32 cellular contexts compared by ENCODE assay signal in genomic region chr1:221154932-221155331, GRCh38.
"Had no signal": no experiment of that assay in that cellular context is flagged by ENCODE, and none has a peak within 500 bp of the region (broad histone marks: within the 10 kb centered on the region; RNA-seq: fewer than 3 reads in every experiment).

No MANE protein-coding gene starts in this region.

- H3K27ac Mint-ChIP-seq: immature natural killer cell; mesothelial cell of epicardium; natural killer cell treated with Interleukin-12 subunit alpha and Interleukin-12 subunit beta and Interleukin-15 and Interleukin-18, amount 100 ng/mL, for 72 hours; type B pancreatic cell had no signal

- H3K4me3 Mint-ChIP-seq: immature natural killer cell; mesothelial cell of epicardium; naive B cell; natural killer cell treated with Interleukin-12 subunit alpha and Interleukin-12 subunit beta and Interleukin-15 and Interleukin-18, amount 100 ng/mL, for 72 hours; neural crest cell; type B pancreatic cell had no signal

- H3K4me2 ChIP-seq: smooth muscle cell had no signal

- H3K4me3 ChIP-seq: coronary artery, esophagus muscularis mucosa, heart right ventricle, lower lobe of right lung, mucosa of descending colon, prostate gland, right atrium auricular region, smooth muscle cell, stomach, thyroid gland had no signal

- FAIRE-seq: endothelial cell of umbilical vein had no signal

- H3K4me1 Mint-ChIP-seq: immature natural killer cell had no signal

- H3K9me3 Mint-ChIP-seq: type B pancreatic cell had no signal

- H3K27ac ChIP-seq: coronary artery, esophagus muscularis mucosa, heart right ventricle, lower lobe of right lung, neutrophil, prostate gland, right atrium auricular region, stomach, thyroid gland had no signal

- H3K36me3 Mint-ChIP-seq: immature natural killer cell; mesothelial cell of epicardium; natural killer cell treated with Interleukin-12 subunit alpha and Interleukin-12 subunit beta and Interleukin-15 and Interleukin-18, amount 100 ng/mL, for 72 hours; type B pancreatic cell had no signal

- DNase-seq: dermis blood vessel endothelial cell; effector memory CD4-positive, alpha-beta T cell; foreskin melanocyte; glutamatergic neuron; heart right ventricle; hippocampal formation; immature natural killer cell; islet precursor cell; kidney glomerular epithelial cell; left ventricle myocardium superior; lower lobe of right lung; mucosa of descending colon; naive B cell; stimulated activated CD4-positive, alpha-beta T cell treated with anti-CD3 and anti-CD28 coated beads, Interleukin-12 subunit alpha, Interleukin-12 subunit beta, amount 100 ng/mL, for 4 hours; stimulated activated CD4-positive, alpha-beta T cell treated with anti-CD3 and anti-CD28 coated beads, Interleukin-1b, Interleukin-23, amount 100 ng/mL, for 48 hours; stimulated activated CD4-positive, alpha-beta T cell treated with anti-CD3 and anti-CD28 coated beads, Interleukin-4, amount 100 ng/mL, for 1 hour; stimulated activated CD8-positive, alpha-beta memory T cell treated with anti-CD3 and anti-CD28 coated beads, Interleukin-4, amount 100 ng/mL, for 48 hours; stimulated activated naive CD4-positive, alpha-beta T cell treated with Interleukin-2 at 50 U/mL for 16 hours; stomach; thyroid gland had no signal

- ATAC-seq: heart right ventricle; left ventricle myocardium superior; lower lobe of right lung; mucosa of descending colon; natural killer cell treated with Interleukin-12 subunit alpha and Interleukin-12 subunit beta and Interleukin-15 and Interleukin-18, amount 100 ng/mL, for 72 hours; sciatic nerve had no signal

- H3K4me1 ChIP-seq: esophagus muscularis mucosa, lower lobe of right lung, prostate gland, right atrium auricular region, stomach, thyroid gland had no signal

- H3K9me3 ChIP-seq: esophagus muscularis mucosa, lower lobe of right lung, mucosa of descending colon, neutrophil, prostate gland, stomach, thyroid gland had no signal

- H3K36me3 ChIP-seq: esophagus muscularis mucosa, heart right ventricle, lower lobe of right lung, neutrophil, prostate gland, right atrium auricular region, stomach, thyroid gland had no signal

- H3K27me3 ChIP-seq: esophagus muscularis mucosa, heart right ventricle, neutrophil, right atrium auricular region, stomach, thyroid gland had no signal
